8 cellular contexts compared by ENCODE assay signal in the genomic region with DNA sequence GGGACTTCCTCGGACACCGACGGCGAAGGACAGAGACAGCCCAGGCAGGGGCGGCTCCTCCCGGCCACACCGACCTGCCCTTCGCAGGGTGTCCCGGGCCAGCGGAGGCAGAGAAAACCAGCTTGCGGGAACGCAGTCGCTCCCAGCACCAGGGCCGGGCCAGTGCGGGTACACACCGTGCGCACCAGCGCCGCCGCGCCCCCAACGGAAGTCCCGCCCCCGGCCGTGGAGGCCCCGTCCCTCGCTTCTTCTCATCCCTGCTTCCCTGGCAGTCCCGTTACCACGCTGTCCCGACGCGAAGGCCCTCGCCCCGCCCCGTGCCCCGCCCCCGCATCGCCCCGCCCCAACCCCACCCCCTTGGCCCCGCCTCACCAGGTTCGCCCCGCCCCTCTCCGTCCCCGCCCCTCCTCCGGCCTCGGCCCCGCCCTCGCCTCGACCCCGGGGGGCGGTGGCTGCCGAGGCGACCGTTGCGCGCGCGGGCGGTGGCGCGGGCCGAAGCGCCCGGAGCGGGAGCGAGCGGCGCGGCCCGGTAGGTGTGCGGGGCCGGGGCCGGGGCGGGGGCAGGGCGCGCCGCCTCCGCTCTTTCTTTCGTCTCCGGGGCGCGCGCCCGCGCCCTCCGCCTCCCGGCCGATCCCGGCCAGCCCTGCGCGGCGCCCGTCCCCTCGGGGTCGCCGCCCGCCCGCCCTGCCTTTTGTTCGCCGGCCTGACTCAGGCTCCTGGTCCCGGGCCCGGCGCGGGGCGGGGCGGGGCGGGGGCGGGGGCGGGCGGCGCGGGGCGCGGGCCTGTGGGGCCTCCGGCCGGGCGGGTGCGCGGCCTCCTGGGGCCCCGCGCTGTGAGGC. TPM values are rescaled to one million over a fixed set of nuclear protein-coding genes. Genes with fewer than 3 reads are reported as not detected.
DNase-seq lines count a peak whose midpoint lies in the region; ATAC-seq and TF ChIP-seq lines count a peak whose summit lies in the region.

A gene with protein sequence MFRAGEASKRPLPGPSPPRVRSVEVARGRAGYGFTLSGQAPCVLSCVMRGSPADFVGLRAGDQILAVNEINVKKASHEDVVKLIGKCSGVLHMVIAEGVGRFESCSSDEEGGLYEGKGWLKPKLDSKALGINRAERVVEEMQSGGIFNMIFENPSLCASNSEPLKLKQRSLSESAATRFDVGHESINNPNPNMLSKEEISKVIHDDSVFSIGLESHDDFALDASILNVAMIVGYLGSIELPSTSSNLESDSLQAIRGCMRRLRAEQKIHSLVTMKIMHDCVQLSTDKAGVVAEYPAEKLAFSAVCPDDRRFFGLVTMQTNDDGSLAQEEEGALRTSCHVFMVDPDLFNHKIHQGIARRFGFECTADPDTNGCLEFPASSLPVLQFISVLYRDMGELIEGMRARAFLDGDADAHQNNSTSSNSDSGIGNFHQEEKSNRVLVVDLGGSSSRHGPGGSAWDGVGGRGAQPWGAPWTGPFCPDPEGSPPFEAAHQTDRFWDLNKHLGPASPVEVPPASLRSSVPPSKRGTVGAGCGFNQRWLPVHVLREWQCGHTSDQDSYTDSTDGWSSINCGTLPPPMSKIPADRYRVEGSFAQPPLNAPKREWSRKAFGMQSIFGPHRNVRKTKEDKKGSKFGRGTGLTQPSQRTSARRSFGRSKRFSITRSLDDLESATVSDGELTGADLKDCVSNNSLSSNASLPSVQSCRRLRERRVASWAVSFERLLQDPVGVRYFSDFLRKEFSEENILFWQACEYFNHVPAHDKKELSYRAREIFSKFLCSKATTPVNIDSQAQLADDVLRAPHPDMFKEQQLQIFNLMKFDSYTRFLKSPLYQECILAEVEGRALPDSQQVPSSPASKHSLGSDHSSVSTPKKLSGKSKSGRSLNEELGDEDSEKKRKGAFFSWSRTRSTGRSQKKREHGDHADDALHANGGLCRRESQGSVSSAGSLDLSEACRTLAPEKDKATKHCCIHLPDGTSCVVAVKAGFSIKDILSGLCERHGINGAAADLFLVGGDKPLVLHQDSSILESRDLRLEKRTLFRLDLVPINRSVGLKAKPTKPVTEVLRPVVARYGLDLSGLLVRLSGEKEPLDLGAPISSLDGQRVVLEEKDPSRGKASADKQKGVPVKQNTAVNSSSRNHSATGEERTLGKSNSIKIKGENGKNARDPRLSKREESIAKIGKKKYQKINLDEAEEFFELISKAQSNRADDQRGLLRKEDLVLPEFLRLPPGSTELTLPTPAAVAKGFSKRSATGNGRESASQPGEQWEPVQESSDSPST (N-terminal part only) (plus strand): TSS at position 451 of the 839 bp plus-strand sequence. CDS start 23,150 bp downstream, outside the sequence.

- intact Hi-C loops in left cardiac atrium (cut with DNase I) (no loop called here), posterior vena cava (cut with DNase I) (no loop called here)

- ATAC-seq in HG02623 (IDR thresholded peaks at IDR 0.05; ENCODE audit: unreplicated experiment), result peak; percentile 80
- ATAC-seq in left cardiac atrium, result peak; percentile 96 to 97

- peak; percentile 100 for DNase-seq in GM03348 (ENCODE audit: low spot score)
- DNase-seq in NCI-H128 (lab: John Stamatoyannopoulos, UW; ENCODE audit: unreplicated experiment), result peak; percentile 64
- DNase-seq in T-helper 1 cell, result peak; percentile 77 to 87 (median 78)
- DNase-seq in amniotic stem cell (lab: John Stamatoyannopoulos, UW), result peak; percentile 92
- DNase-seq in left cardiac atrium, result peak; percentile 96
- DNase-seq in posterior vena cava (ENCODE audit: low spot score), result peak; percentile 98
- peak; percentile 96 for DNase-seq in type B pancreatic cell (ENCODE audit: extremely low spot score, unreplicated experiment)

- H3K4me1 Mint-ChIP-seq in type B pancreatic cell (ENCODE audit: unreplicated experiment), result peaks cover 33% of the 10 kb centered on the region

- peaks cover 23% of the 10 kb centered on the region for H3K36me3 Mint-ChIP-seq in type B pancreatic cell

- peaks cover 4% of the 10 kb centered on the region for H3K9me3 Mint-ChIP-seq in type B pancreatic cell

- peak within 1 kb of the TSS; percentile 88 for H3K27ac Mint-ChIP-seq in type B pancreatic cell

- peaks cover 6% of the 10 kb centered on the region for H3K27me3 Mint-ChIP-seq in type B pancreatic cell

- no peak for TF ChIP-seq CTCF in type B pancreatic cell (conservative IDR thresholded peaks at IDR 0.05)

- H3K4me3 Mint-ChIP-seq in type B pancreatic cell, result peak within 1 kb of the TSS; percentile 95

RNA-seq across cellular contexts. Expression of the gene that starts here (rescaled TPM):
- 10 to 100 TPM; 13.3 to 16.6 TPM for total RNA-seq in left cardiac atrium
- total RNA-seq in posterior vena cava, result 10 to 100 TPM; 18.7 to 19.5 TPM
- total RNA-seq in type B pancreatic cell (ENCODE audit: low replicate concordance), result 35.7 and 67.5 TPM in 2 replicates

Comparison
In these comparisons a context has a peak if more than half of its experiments do, and no peak if none do; other contexts are left out.
1. Peak in every context shown above with its lines: DNase-seq and ATAC-seq.